12 cellular contexts compared by ENCODE assay signal in the genomic region with DNA sequence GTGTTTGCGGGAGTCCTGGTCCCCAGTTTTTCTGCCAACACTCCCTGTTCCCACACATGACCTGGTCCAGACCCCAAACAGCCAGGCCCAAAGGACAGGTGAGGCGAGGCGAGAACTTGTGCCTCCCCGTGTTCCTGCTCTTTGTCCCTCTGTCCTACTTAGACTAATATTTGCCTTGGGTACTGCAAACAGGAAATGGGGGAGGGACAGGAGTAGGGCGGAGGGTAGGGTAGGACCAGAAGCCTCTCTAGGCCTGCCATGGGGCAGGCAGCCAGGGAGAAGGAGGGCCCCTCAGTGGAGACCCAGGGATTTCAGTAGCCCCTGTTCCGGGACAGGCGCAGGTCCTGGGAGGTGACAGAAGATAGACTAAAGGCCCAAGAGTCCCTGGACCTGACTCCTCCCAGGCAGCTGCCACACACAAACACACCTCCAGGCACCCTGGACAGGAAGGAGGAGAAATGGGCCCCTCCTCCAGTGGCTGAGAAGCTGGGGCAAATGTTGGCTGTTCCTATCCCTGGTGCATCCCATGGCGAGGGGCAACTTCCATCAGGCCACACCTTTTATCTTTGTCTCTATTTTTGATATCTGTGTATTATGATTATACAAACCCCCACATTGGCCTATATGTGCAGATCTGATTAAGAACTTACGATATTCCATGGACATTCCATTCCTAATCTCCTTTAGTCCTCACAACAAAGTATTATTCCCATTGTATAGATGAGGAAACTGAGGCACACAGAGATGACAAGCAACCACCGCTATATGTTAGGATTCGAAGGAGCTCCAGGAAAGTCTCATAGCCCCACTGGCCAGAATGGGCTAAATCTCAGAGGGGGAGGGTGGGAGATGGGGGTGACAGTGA. TPM values are rescaled to one million over a fixed set of nuclear protein-coding genes. Genes with fewer than 3 reads are reported as not detected.
A peak's percentile ranks its signal among the peaks of the same experiment; 100 is the strongest.
DNase-seq lines count a peak whose midpoint lies in the region; ATAC-seq and TF ChIP-seq lines count a peak whose summit lies in the region.
"Had no signal": no experiment of that assay in that cellular context is flagged by ENCODE, and none has a peak within 500 bp of the region (broad histone marks: within the 10 kb centered on the region; RNA-seq: fewer than 3 reads in every experiment).

No MANE protein-coding gene starts in this region.

- H3K4me3 ChIP-seq in body of pancreas (no peak overlapping the region), tibial artery (no peak overlapping the region)

- H3K36me3 ChIP-seq in body of pancreas (replicated peaks in 1 of 2; ENCODE audit: insufficient read depth in 1 of 2, low read depth in 2 of 2), result no peaks in the 10 kb centered on the region
- H3K36me3 ChIP-seq in tibial artery, result no peaks in the 10 kb centered on the region
- H3K36me3 ChIP-seq: Peyer's patch had no signal

- TF ChIP-seq POLR2A in body of pancreas (IDR thresholded peaks at IDR 0.05), result no peak

- H3K27me3 ChIP-seq in body of pancreas, result no peaks in the 10 kb centered on the region
- H3K27me3 ChIP-seq in tibial artery, result no peaks in the 10 kb centered on the region
- H3K27me3 ChIP-seq: Peyer's patch had no signal

- ATAC-seq in body of pancreas, result no peak

- H3K9me3 ChIP-seq in body of pancreas (no peaks in the 10 kb centered on the region), tibial artery (no peaks in the 10 kb centered on the region)
- H3K9me3 ChIP-seq: Peyer's patch had no signal

- intact Hi-C loops in body of pancreas (cut with DNase I) (no loop called here), tibial artery (cut with DNase I; ENCODE audit: low total_unique reads) (loop anchor here (10.0 kb wide), 1 partner anchor 104 kb away; a partner anchor contains a TSS)

- no peak overlapping the region for H3K27ac ChIP-seq in body of pancreas
- no peak overlapping the region for H3K27ac ChIP-seq in tibial artery

- DNase-seq in NCI-H1417 (lab: John Stamatoyannopoulos, UW) (peak in 2 of 3 experiments; percentile 44 to 56), NCI-H1417 treated with DMSO at 0.1 percent for 48 hours (lab: John Stamatoyannopoulos, UW) (no peak), NCI-H2081 (lab: John Stamatoyannopoulos, UW) (peak; percentile 64 to 84), body of pancreas (peak in 3 of 4 donors; percentile 20 to 52 (median 23)), renal cortical epithelial cell (ENCODE audit: low read depth) (peak; percentile 18), cortex of kidney (lab: John Stamatoyannopoulos, UW) (no peak), tibial artery (no peak), SW480 (ENCODE audit: low spot score) (no peak)
- DNase-seq: activated CD4-positive, alpha-beta T cell treated with anti-CD3 and anti-CD28 coated beads for 1 hour; Peyer's patch; retina had no signal

- TF ChIP-seq CTCF in body of pancreas (IDR thresholded peaks at IDR 0.05), result no peak
- TF ChIP-seq CTCF in tibial artery (IDR thresholded peaks at IDR 0.05), result no peak

- peaks cover 9% of the 10 kb centered on the region for H3K4me1 ChIP-seq in body of pancreas
- peaks cover 0 to 28% (median 3%) of the 10 kb centered on the region in 4 donors for H3K4me1 ChIP-seq in tibial artery
- H3K4me1 ChIP-seq: Peyer's patch had no signal

- 62 to 73% methylated on average over 11 of the region's 11 CpGs for WGBS in body of pancreas, 2 donors

RNA-seq across cellular contexts. Expression of a gene that starts 0.6 kb away (rescaled TPM):
- not detected for total RNA-seq in body of pancreas
- 1.1 TPM in 1 of 2 replicates, not detected in the other for total RNA-seq in renal cortical epithelial cell
- total RNA-seq: kidney epithelial cell had no signal

RNA-seq across cellular contexts. Expression of a gene that starts 17.6 kb away (rescaled TPM):
- 1 to 10 TPM; 6.5 to 7.9 TPM for total RNA-seq in body of pancreas
- total RNA-seq in renal cortical epithelial cell, result 4.3 and 7.8 TPM in 2 replicates

RNA-seq across cellular contexts. Expression of a gene that starts 18.0 kb away (rescaled TPM):
- 10 to 100 TPM; 27.8 to 43.5 TPM for total RNA-seq in body of pancreas
- total RNA-seq in renal cortical epithelial cell, result 19.4 and 42.6 TPM in 2 replicates

Comparison
In these comparisons a context has a peak if more than half of its experiments do, and no peak if none do; other contexts are left out.
1. DNase-seq: peak in NCI-H1417 (2 of 3), NCI-H2081 (2 of 2), body of pancreas (3 of 4) and renal cortical epithelial cell (single experiment); none in NCI-H1417 treated with DMSO at 0.1 percent for 48 hours (single experiment), cortex of kidney (single experiment), tibial artery (0 of 2) and SW480 (single experiment).